ENCODE assay signal across 8 cellular contexts in genomic region chr14:22829661-22830328, GRCh38. TPM values are rescaled to one million over a fixed set of nuclear protein-coding genes. Genes with fewer than 3 reads are reported as not detected.
A peak's percentile ranks its signal among the peaks of the same experiment; 100 is the strongest.
DNase-seq lines count a peak whose midpoint lies in the region; ATAC-seq and TF ChIP-seq lines count a peak whose summit lies in the region.

Gene MRPL52, plus strand, starts transcription at chr14:22829887. Its CDS starts 26 bp downstream, at chr14:22829913.

- H3K4me1 Mint-ChIP-seq in HFFc6 (ENCODE audit: low read depth) = peaks cover 29% of the 10 kb centered on the region
- peaks cover 33% of the 10 kb centered on the region for H3K4me1 Mint-ChIP-seq in activated naive CD4-positive, alpha-beta T cell treated with anti-CD3 and anti-CD28 coated beads, Interleukin-2, amount 50 U/mL, for 24 hours

- peak within 1 kb of the TSS; percentile 57 for H3K4me3 ChIP-seq in ovary
- H3K4me3 ChIP-seq in thymus (ENCODE audit: low read length) = peak within 1 kb of the TSS; percentile 89

- H3K27me3 ChIP-seq in ovary = no peaks in the 10 kb centered on the region
- H3K27me3 ChIP-seq in thymus (ENCODE audit: control insufficient read depth, insufficient read depth) = no peaks in the 10 kb centered on the region

- TF ChIP-seq EP300 in ovary (IDR thresholded peaks at IDR 0.05) = peak; percentile 24

- H3K4me3 Mint-ChIP-seq in HFFc6 = peak within 1 kb of the TSS; percentile 92
- peak within 1 kb of the TSS; percentile 99 for H3K4me3 Mint-ChIP-seq in activated naive CD4-positive, alpha-beta T cell treated with anti-CD3 and anti-CD28 coated beads, Interleukin-2, amount 50 U/mL, for 24 hours

- H3K9me3 Mint-ChIP-seq in HFFc6 = no peaks in the 10 kb centered on the region
- H3K9me3 Mint-ChIP-seq in activated naive CD4-positive, alpha-beta T cell treated with anti-CD3 and anti-CD28 coated beads, Interleukin-2, amount 50 U/mL, for 24 hours = no peaks in the 10 kb centered on the region

- H3K27ac Mint-ChIP-seq in HFFc6 = peak within 1 kb of the TSS; percentile 93
- peak within 1 kb of the TSS; percentile 93 for H3K27ac Mint-ChIP-seq in activated naive CD4-positive, alpha-beta T cell treated with anti-CD3 and anti-CD28 coated beads, Interleukin-2, amount 50 U/mL, for 24 hours

- H3K4me1 ChIP-seq in ovary (ENCODE audit: insufficient read depth) (no peaks in the 10 kb centered on the region), thymus (ENCODE audit: control insufficient read depth, insufficient read depth, low read length) (peaks cover 13% of the 10 kb centered on the region)

- TF ChIP-seq POLR2A in ovary (IDR thresholded peaks at IDR 0.05) = no peak

- H3K9me3 ChIP-seq in ovary = no peaks in the 10 kb centered on the region
- no peaks in the 10 kb centered on the region for H3K9me3 ChIP-seq in thymus (ENCODE audit: control insufficient read depth)

- H3K36me3 ChIP-seq in ovary (no peaks in the 10 kb centered on the region), thymus (ENCODE audit: control insufficient read depth, insufficient read depth) (peaks cover 14% of the 10 kb centered on the region)

- intact Hi-C loops in ovary (cut with DNase I) = loop anchor here in 2 of 4 donors (10.0 kb wide), 2 partner anchors 245 to 255 kb away; partner anchors contain the start of gene DAD1 (in 1 of the 2)

- H3K27ac ChIP-seq in ovary (peak within 1 kb of the TSS in 1 of 2 donors; percentile 15), thymus (ENCODE audit: low read depth) (peak within 1 kb of the TSS; percentile 93)

- TF ChIP-seq CTCF in HFFc6 (IDR thresholded peaks at IDR 0.05) (no peak), ovary (IDR thresholded peaks at IDR 0.05) (no peak)

- H3K27me3 Mint-ChIP-seq in HFFc6 (ENCODE audit: insufficient read depth) = no peaks in the 10 kb centered on the region; the same call in 1 of the 2 replicates
- no peaks in the 10 kb centered on the region for H3K27me3 Mint-ChIP-seq in activated naive CD4-positive, alpha-beta T cell treated with anti-CD3 and anti-CD28 coated beads, Interleukin-2, amount 50 U/mL, for 24 hours

- H3K36me3 Mint-ChIP-seq in HFFc6 (ENCODE audit: low read depth) = peaks cover 12% of the 10 kb centered on the region
- H3K36me3 Mint-ChIP-seq in activated naive CD4-positive, alpha-beta T cell treated with anti-CD3 and anti-CD28 coated beads, Interleukin-2, amount 50 U/mL, for 24 hours = peaks cover 10% of the 10 kb centered on the region

- ATAC-seq in SK-N-SH treated with all-trans-retinoic acid at 6 μM for 48 hours = peak; percentile 97

- 0% methylated on average over 33 to 38 of the region's 38 CpGs for WGBS in ovary, 3 donors
- WGBS in thymus = under 1% methylated on average over 38 of the region's 38 CpGs

- DNase-seq in GM04504 (ENCODE audit: low read depth) = peak; percentile 72
- peak; percentile 78 for DNase-seq in HFFc6
- DNase-seq in NCI-H1048 (lab: John Stamatoyannopoulos, UW) = peak; percentile 71
- DNase-seq in glomerular visceral epithelial cell (ENCODE audit: extremely low spot score) = peak; percentile 89
- peak; percentile 85 to 92 (median 89) for DNase-seq in ovary

TF ChIP-seq in SK-N-SH treated with all-trans-retinoic acid at 6 μM for 48 hours, 23 proteins besides CTCF, POLR2A, EP300 and RAD21:
- no peak for TF ChIP-seq TCF4 (CRISPR knock-in tag; IDR thresholded peaks at IDR 0.05; ENCODE audit: borderline replicate concordance)
- TF ChIP-seq TSHZ2 (CRISPR knock-in tag; IDR thresholded peaks at IDR 0.05) = peak; percentile 56; the same call in 1 of the 2 replicates

RNA-seq across cellular contexts. Expression of gene MRPL52, which starts in this region (rescaled TPM):
- total RNA-seq in HFFc6 (2021; fragmentation: NEBNext Ultra II Directional; extraction: Animal tissue kit (Norgen Biotek cat#: 25700)) = 100 to 1,000 TPM; 135 to 195 (median 167) TPM
- total RNA-seq in ovary = 10 to 100 TPM; 29.0 to 78.3 (median 54.1) TPM
- 10 to 100 TPM; 32.9 to 45.3 TPM for polyA plus RNA-seq in ovary
- 121 TPM for polyA plus RNA-seq in thymus
